In the genomic region with DNA sequence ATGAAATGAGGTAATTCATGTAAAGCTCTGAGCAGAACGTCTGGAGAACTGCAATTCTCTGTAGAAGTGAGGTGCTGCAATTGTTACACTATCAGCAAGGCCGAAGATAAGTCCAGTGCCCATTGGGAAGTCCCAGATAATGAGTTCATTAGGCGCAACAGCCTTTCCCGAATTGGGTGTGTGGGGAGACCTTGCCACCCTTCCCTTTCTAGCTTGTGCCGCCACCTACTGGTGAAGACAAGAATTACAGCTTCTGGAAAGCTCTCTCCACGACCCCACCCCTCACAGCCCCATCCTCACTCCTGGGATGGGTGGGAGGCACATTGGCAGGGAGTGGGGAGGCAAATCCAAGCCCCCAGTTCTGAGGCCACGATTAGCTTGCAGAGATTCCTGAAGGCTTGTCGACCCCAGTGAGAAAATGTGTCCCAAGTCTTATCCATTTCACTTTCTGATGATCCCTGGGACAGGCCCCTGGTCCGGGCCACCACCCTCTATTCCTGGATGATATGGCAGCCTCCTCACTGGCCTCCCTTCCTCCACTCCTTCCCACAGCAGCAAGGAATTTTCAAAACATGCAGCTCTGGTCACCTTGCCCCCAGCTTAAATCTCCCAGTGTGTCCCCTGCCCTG, we compare ENCODE assay signal across 8 cellular contexts.
A peak's percentile ranks its signal among the peaks of the same experiment; 100 is the strongest.
DNase-seq lines count a peak whose midpoint lies in the region; ATAC-seq lines count a peak whose summit lies in the region.

No MANE protein-coding gene starts in this region.

- peak; percentile 12 for DNase-seq in NK-92 treated with Interleukin-12 subunit alpha and Interleukin-12 subunit beta, amount 100 ng/mL, for 24 hours (lab: John Stamatoyannopoulos, UW)
- no peak for DNase-seq in NK-92 (lab: John Stamatoyannopoulos, UW; ENCODE audit: unreplicated experiment)
- peak; percentile 20 for DNase-seq in NCI-H1105 treated with DMSO at 0.1 percent for 48 hours (lab: John Stamatoyannopoulos, UW)
- DNase-seq in activated CD4-positive, CD25-positive, alpha-beta regulatory T cell (lab: John Stamatoyannopoulos, UW), result peak; percentile 10 to 44 (median 20)
- peak; percentile 27 for DNase-seq in central memory CD4-positive, alpha-beta T cell
- peak; percentile 47 for DNase-seq in kidney glomerular epithelial cell (lab: John Stamatoyannopoulos, UW)
- DNase-seq in stimulated activated CD4-positive, alpha-beta T cell treated with anti-CD3 and anti-CD28 coated beads, Interleukin-2, amount 100 ng/mL, for 48 hours, result peak; percentile 61 to 66

- ATAC-seq in GM21515 (IDR thresholded peaks at IDR 0.05; ENCODE audit: unreplicated experiment), result no peak
